2 cellular contexts compared by ENCODE assay signal in the genomic region with DNA sequence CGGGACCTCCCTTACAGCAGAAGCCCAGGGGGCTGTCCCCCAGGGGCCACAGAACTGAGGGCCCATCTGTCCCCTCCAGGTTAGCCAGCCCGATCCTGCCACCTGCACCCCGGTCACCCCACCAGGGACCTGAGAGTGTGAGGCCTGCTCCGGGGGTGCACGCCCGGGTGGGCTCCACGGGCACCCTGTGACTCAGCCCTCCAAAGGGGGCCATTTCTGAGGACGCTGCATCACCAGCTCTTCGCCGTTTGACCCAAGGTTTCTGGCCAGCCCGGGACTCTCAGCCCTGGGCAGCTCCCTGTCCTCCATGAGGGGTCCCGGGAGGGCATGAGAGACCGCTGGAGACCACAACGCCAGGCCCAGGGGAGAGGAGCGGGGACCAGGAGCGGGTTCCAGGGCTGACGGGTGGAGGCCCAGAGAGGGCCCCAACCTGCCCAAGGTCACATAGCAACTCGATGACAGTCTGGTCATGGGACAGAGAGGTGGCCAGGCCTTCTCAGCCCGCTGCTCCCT.
TF ChIP-seq lines count a peak whose summit lies in the region.

No MANE protein-coding gene starts in this region.

TF ChIP-seq in HCT116, 20 proteins besides CTCF, POLR2A, EP300 and RAD21 (continued from another document):
- TF ChIP-seq ZBTB33 (IDR thresholded peaks at IDR 0.05; ENCODE audit: extremely low read depth, insufficient replicate concordance, low read length), result no peak
- TF ChIP-seq YY1 (IDR thresholded peaks at IDR 0.05; ENCODE audit: extremely low read depth, insufficient replicate concordance, low read depth, low read length), result no peak
- TF ChIP-seq ATF3 (IDR thresholded peaks at IDR 0.05), result no peak
- TF ChIP-seq ZFX (IDR thresholded peaks at IDR 0.05), result no peak

TF ChIP-seq in K562, 482 proteins besides CTCF, POLR2A, EP300 and RAD21 (continued from another document):
- TF ChIP-seq NR2F6 (CRISPR knock-in tag; IDR thresholded peaks at IDR 0.05), result no peak
